In the genomic region with DNA sequence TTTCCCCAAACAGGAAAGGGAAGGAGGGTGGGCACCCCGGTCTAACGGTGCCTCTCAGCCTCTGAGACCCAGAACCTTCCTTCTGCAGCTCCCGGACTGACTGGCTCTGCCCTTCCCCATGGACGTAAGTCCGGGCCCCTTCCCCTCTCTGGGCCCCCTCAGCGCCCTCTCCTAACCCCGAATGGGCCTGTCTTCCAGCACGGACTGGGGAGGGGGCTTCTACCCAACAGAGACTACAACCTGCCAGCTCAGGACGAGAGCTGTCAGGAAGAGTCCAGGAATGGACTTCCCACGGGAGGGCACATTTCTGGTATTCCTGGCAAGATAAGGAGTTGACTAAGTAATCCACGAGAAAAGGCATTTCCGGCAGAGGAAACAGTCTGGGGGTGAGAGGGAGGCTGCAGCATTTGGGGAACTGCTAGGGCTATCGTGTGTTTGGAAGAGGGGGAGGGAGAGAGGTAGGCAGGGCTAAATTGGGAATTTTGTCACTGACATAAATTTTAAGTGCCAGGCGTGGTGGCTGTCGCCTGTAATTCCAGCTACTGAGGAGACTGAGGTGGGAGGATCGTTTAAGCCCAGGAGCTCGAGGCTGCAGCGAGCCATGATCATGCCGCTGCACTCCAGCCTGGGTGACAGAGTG, we compare ENCODE assay signal across 8 cellular contexts. TPM values are rescaled to one million over a fixed set of nuclear protein-coding genes. Genes with fewer than 3 reads are reported as not detected.
DNase-seq lines count a peak whose midpoint lies in the region; ATAC-seq, FAIRE-seq and TF ChIP-seq lines count a peak whose summit lies in the region.

No MANE protein-coding gene starts in this region.

- WGBS in heart right ventricle, 2 donors: 4 to 5% methylated on average over 19 of the region's 19 CpGs

- no peaks in the 10 kb centered on the region; a peak in 1 of 22 replicates for H4K20me1 ChIP-seq in BLaER1 treated with 17β-estradiol and CSF1 and Interleukin-3, amounts not matched to agents 10 nM and 100 nM

- peak overlapping the region; percentile 91 to 100 (median 98) for H3K4me2 ChIP-seq in BLaER1 treated with 17β-estradiol and CSF1 and Interleukin-3, amounts not matched to agents 10 nM and 100 nM

- TF ChIP-seq CTCF in HFF-Myc (IDR thresholded peaks at IDR 0.05; ENCODE audit: low read depth, low read length, missing control alignments): no peak
- TF ChIP-seq CTCF in WERI-Rb-1 (IDR thresholded peaks at IDR 0.05; ENCODE audit: low read depth, low read length): no peak
- no peak for TF ChIP-seq CTCF in heart right ventricle (IDR thresholded peaks at IDR 0.05)

- H3K27ac ChIP-seq in BLaER1 treated with 17β-estradiol and CSF1 and Interleukin-3, amounts not matched to agents 10 nM and 100 nM: peak overlapping the region in 10 of 11 experiments; percentile 30 to 89 (median 85); a peak in 18 of 22 replicates
- H3K27ac ChIP-seq in WERI-Rb-1 (peak overlapping the region; percentile 87), heart right ventricle (peak overlapping the region in 5 of 10 donors; percentile 29 to 80 (median 50))

- no peak for FAIRE-seq in HTR-8/SVneo (lab: Jason Lieb, UNC)

- DNase-seq in HFF-Myc (ENCODE audit: extremely low read depth, low read depth) (no peak), WERI-Rb-1 (no peak), heart right ventricle (no peak), sciatic nerve (ENCODE audit: low spot score) (no peak), HuH-7 (ENCODE audit: low spot score) (no peak), HTR-8/SVneo (ENCODE audit: insufficient read length, low spot score) (no peak), NCI-H2171 treated with DMSO at 0.1 percent for 48 hours (lab: John Stamatoyannopoulos, UW) (no peak)

- no peaks in the 10 kb centered on the region for H3K36me3 ChIP-seq in BLaER1 treated with 17β-estradiol and CSF1 and Interleukin-3, amounts not matched to agents 10 nM and 100 nM
- H3K36me3 ChIP-seq in WERI-Rb-1: peaks cover 20% of the 10 kb centered on the region
- no peaks in the 10 kb centered on the region for H3K36me3 ChIP-seq in heart right ventricle

- peak in 7 of 8 donors; percentile 24 to 48 (median 36) for ATAC-seq in heart right ventricle
- ATAC-seq in sciatic nerve: peak; percentile 42

- peak overlapping the region; percentile 75 to 89 (median 79) for H3K4me3 ChIP-seq in BLaER1 treated with 17β-estradiol and CSF1 and Interleukin-3, amounts not matched to agents 10 nM and 100 nM
- peak overlapping the region; percentile 92 for H3K4me3 ChIP-seq in HFF-Myc (replicated peaks; ENCODE audit: low read depth, low read length)
- peak overlapping the region; percentile 87 for H3K4me3 ChIP-seq in WERI-Rb-1 (ENCODE audit: low read depth, low read length)
- peak overlapping the region; percentile 37 to 87 (median 78) for H3K4me3 ChIP-seq in heart right ventricle

- H3K9ac ChIP-seq in BLaER1 treated with 17β-estradiol and CSF1 and Interleukin-3, amounts not matched to agents 10 nM and 100 nM: peak overlapping the region; percentile 74 to 90 (median 85)

- no peaks in the 10 kb centered on the region for H3K9me3 ChIP-seq in BLaER1 treated with 17β-estradiol and CSF1 and Interleukin-3, amounts not matched to agents 10 nM and 100 nM (replicated peaks in 1 of 11)
- H3K9me3 ChIP-seq in WERI-Rb-1 (ENCODE audit: severe bottlenecking) (no peaks in the 10 kb centered on the region), heart right ventricle (no peaks in the 10 kb centered on the region)

- peaks cover 18 to 41% (median 36%) of the 10 kb centered on the region in 10 experiments for H3K4me1 ChIP-seq in BLaER1 treated with 17β-estradiol and CSF1 and Interleukin-3, amounts not matched to agents 10 nM and 100 nM
- peaks cover 4 to 24% (median 9%) of the 10 kb centered on the region in 9 donors for H3K4me1 ChIP-seq in heart right ventricle

- intact Hi-C loops in heart right ventricle (cut with DNase I): loop anchor here in 3 of 10 donors (2.0 to 5.0 kb wide), 2 partner anchors 43 to 44 kb away; a partner anchor contains a TSS
- intact Hi-C loops in sciatic nerve (cut with DNase I): no loop called here

- no peaks in the 10 kb centered on the region for H3K27me3 ChIP-seq in BLaER1 treated with 17β-estradiol and CSF1 and Interleukin-3, amounts not matched to agents 10 nM and 100 nM
- H3K27me3 ChIP-seq in WERI-Rb-1 (ENCODE audit: insufficient read depth, low read depth, severe bottlenecking) (no peaks in the 10 kb centered on the region), heart right ventricle (no peaks in the 10 kb centered on the region)

RNA-seq across cellular contexts. Expression of a gene that starts 12.1 kb away (rescaled TPM):
- total RNA-seq in heart right ventricle (1,000 to 10,000 TPM; 3,057 to 4,582 (median 3,914) TPM), sciatic nerve (600 TPM)
- polyA plus RNA-seq in heart right ventricle: 1,000 to 10,000 TPM; 2,873 to 3,079 TPM

RNA-seq across cellular contexts. Expression of a gene that starts 22.3 kb away (rescaled TPM):
- total RNA-seq in heart right ventricle (10 to 100 TPM; 35.2 to 50.0 (median 42.4) TPM), sciatic nerve (41.2 TPM)
- 10 to 100 TPM; 34.5 to 82.1 TPM for polyA plus RNA-seq in heart right ventricle

RNA-seq across cellular contexts. Expression of a gene that starts 22.4 kb away (rescaled TPM):
- not detected for total RNA-seq in heart right ventricle
- under 1 TPM in 1 of 2 donors, not detected in 1; 0.29 TPM for polyA plus RNA-seq in heart right ventricle
- not detected for total RNA-seq in sciatic nerve

RNA-seq across cellular contexts. Expression of a gene that starts 30.5 kb away (rescaled TPM):
- total RNA-seq in heart right ventricle: not detected
- polyA plus RNA-seq in heart right ventricle: not detected
- not detected for total RNA-seq in sciatic nerve

RNA-seq across cellular contexts. Expression of a gene that starts 38.2 kb away (rescaled TPM):
- 1 to 10 TPM in 1 of 10 donors, under 1 TPM in 9; 0.28 to 1.4 (median 0.57) TPM for total RNA-seq in heart right ventricle
- polyA plus RNA-seq in heart right ventricle: 1 to 10 TPM in 1 of 2 donors, under 1 TPM in 1; 0.28 to 1.7 TPM
- 1.7 TPM for total RNA-seq in sciatic nerve
